ENCODE assay signal across 20 cellular contexts in genomic region chr13:50153888-50154287, GRCh38.
DNase-seq lines count a peak whose midpoint lies in the region; ATAC-seq and TF ChIP-seq lines count a peak whose summit lies in the region.
"Had no signal": no experiment of that assay in that cellular context is flagged by ENCODE, and none has a peak within 500 bp of the region (broad histone marks: within the 10 kb centered on the region; RNA-seq: fewer than 3 reads in every experiment).

No MANE protein-coding gene starts in this region.

- H3K4me2 ChIP-seq in MM.1S (ENCODE audit: low read depth, low read length) (0 out of 2 replicates have a peak overlapping the region, but pooled peaks have one; percentile 81), SU-DHL-6 (ENCODE audit: low read depth, low read length, poor library complexity, severe bottlenecking) (peak overlapping the region; percentile 87)

- peaks cover 11% of the 10 kb centered on the region for H3K27me3 Mint-ChIP-seq in CD4-positive, CD25-positive, alpha-beta regulatory T cell
- H3K27me3 Mint-ChIP-seq: B cell; CD8-positive, alpha-beta memory T cell had no signal

- H3K36me3 ChIP-seq in CD4-positive, CD25-positive, alpha-beta regulatory T cell (ENCODE audit: control insufficient read depth, insufficient read depth, low read length) = no peaks in the 10 kb centered on the region
- H3K36me3 ChIP-seq in MM.1S (replicated peaks; ENCODE audit: insufficient read depth, low read length) = no peaks in the 10 kb centered on the region
- no peaks in the 10 kb centered on the region for H3K36me3 ChIP-seq in SU-DHL-6 (ENCODE audit: low read length)
- H3K36me3 ChIP-seq: MG63, SJSA1 had no signal

- DNase-seq in CD4-positive, CD25-positive, alpha-beta regulatory T cell = no peak
- DNase-seq in MM.1S = no peak
- DNase-seq in medulla oblongata (ENCODE audit: extremely low spot score) = peak; percentile 43
- DNase-seq in GM19238 (ENCODE audit: insufficient read length, low spot score) = no peak
- no peak for DNase-seq in NCI-H1694 treated with DMSO at 0.1 percent for 48 hours (lab: John Stamatoyannopoulos, UW)
- no peak for DNase-seq in SHP77 treated with DMSO at 0.1 percent for 48 hours (lab: John Stamatoyannopoulos, UW)
- DNase-seq: CD8-positive, alpha-beta memory T cell; DMS 273 treated with DMSO at 0.1 percent for 48 hours; DMS79 treated with DMSO at 0.1 percent for 48 hours; Kasumi-1; MG63; NCI-H2029 treated with DMSO at 0.1 percent for 48 hours; NCI-H446 treated with DMSO at 0.1 percent for 48 hours; NCI-H526 had no signal

- H3K9ac ChIP-seq in MM.1S (ENCODE audit: low read length) (no peak overlapping the region), SU-DHL-6 (ENCODE audit: low read length) (peak overlapping the region; percentile 54; the same call in 1 of the 2 replicates)

- H3K27me3 ChIP-seq in CD4-positive, CD25-positive, alpha-beta regulatory T cell (ENCODE audit: control insufficient read depth, insufficient read depth, low read length) = no peaks in the 10 kb centered on the region
- H3K27me3 ChIP-seq in MM.1S (replicated peaks; ENCODE audit: insufficient read depth, low read length) = no peaks in the 10 kb centered on the region
- no peaks in the 10 kb centered on the region for H3K27me3 ChIP-seq in SU-DHL-6 (ENCODE audit: low read length)
- H3K27me3 ChIP-seq: MG63, SJSA1 had no signal

- H3K4me1 ChIP-seq in CD4-positive, CD25-positive, alpha-beta regulatory T cell (ENCODE audit: control insufficient read depth, insufficient read depth, low read length, poor library complexity, severe bottlenecking) = peaks cover 13% of the 10 kb centered on the region
- H3K4me1 ChIP-seq in MM.1S (ENCODE audit: low read length) = peaks cover 9% of the 10 kb centered on the region; the same call in 1 of the 2 replicates

- no peaks in the 10 kb centered on the region for H3K36me3 Mint-ChIP-seq in CD4-positive, CD25-positive, alpha-beta regulatory T cell

- H3K27ac ChIP-seq in CD4-positive, CD25-positive, alpha-beta regulatory T cell (ENCODE audit: insufficient read depth, low read length, poor library complexity, severe bottlenecking) = no peak overlapping the region
- H3K27ac ChIP-seq in MM.1S (ENCODE audit: low read length) (no peak overlapping the region), SU-DHL-6 (ENCODE audit: low read depth, low read length) (no peak overlapping the region)
- H3K27ac ChIP-seq: 22Rv1, C4-2B had no signal

- H3K9me3 Mint-ChIP-seq in CD4-positive, CD25-positive, alpha-beta regulatory T cell = no peaks in the 10 kb centered on the region
- H3K9me3 Mint-ChIP-seq: CD8-positive, alpha-beta memory T cell had no signal

- peaks cover 7% of the 10 kb centered on the region for H3F3A ChIP-seq in MM.1S (ENCODE audit: insufficient read depth, low read length)
- peaks cover 7% of the 10 kb centered on the region; the same call in 1 of the 2 replicates for H3F3A ChIP-seq in SU-DHL-6 (ENCODE audit: insufficient read depth)

- H4K20me1 ChIP-seq in MM.1S (ENCODE audit: insufficient read depth, low read length) = no peaks in the 10 kb centered on the region
- H4K20me1 ChIP-seq in SU-DHL-6 (ENCODE audit: low read depth, low read length) = no peaks in the 10 kb centered on the region

- peak overlapping the region; percentile 84 for H3K4me3 ChIP-seq in CD4-positive, CD25-positive, alpha-beta regulatory T cell (ENCODE audit: low read depth, low read length)
- H3K4me3 ChIP-seq in MM.1S (ENCODE audit: low read length) (no peak overlapping the region), SU-DHL-6 (ENCODE audit: insufficient read depth, low read length, poor library complexity, severe bottlenecking) (no peak overlapping the region)
- H3K4me3 ChIP-seq: SJSA1 had no signal

- H2AFZ ChIP-seq in MM.1S (ENCODE audit: low read length) (no peak overlapping the region), SU-DHL-6 (ENCODE audit: low read depth, low read length, severe bottlenecking) (peak overlapping the region; percentile 92)

- H3K27ac Mint-ChIP-seq in CD4-positive, CD25-positive, alpha-beta regulatory T cell = no peak overlapping the region

- H3K9me2 ChIP-seq in MM.1S (replicated peaks; ENCODE audit: insufficient read depth, low read length) (no peaks in the 10 kb centered on the region), SU-DHL-6 (replicated peaks; ENCODE audit: insufficient read depth, low read length) (no peaks in the 10 kb centered on the region)

- ATAC-seq in CD4-positive, CD25-positive, alpha-beta regulatory T cell (ENCODE audit: low read depth in 2 of 2) = no peak
- no peak for ATAC-seq in GM18861 (IDR thresholded peaks at IDR 0.05; ENCODE audit: unreplicated experiment)

- H3K4me1 Mint-ChIP-seq in CD4-positive, CD25-positive, alpha-beta regulatory T cell = peaks cover 18 to 26% (median 22%) of the 10 kb centered on the region in 4 donors

- TF ChIP-seq CTCF in MM.1S (IDR thresholded peaks at IDR 0.05; ENCODE audit: low read length) (no peak), SU-DHL-6 (IDR thresholded peaks at IDR 0.05; ENCODE audit: insufficient read depth, low read length, poor library complexity, severe bottlenecking) (no peak)

- H3K79me2 ChIP-seq in MM.1S (ENCODE audit: low read length) (no peaks in the 10 kb centered on the region), SU-DHL-6 (ENCODE audit: insufficient read depth, low read length) (no peaks in the 10 kb centered on the region)

- no peaks in the 10 kb centered on the region for H3K9me3 ChIP-seq in CD4-positive, CD25-positive, alpha-beta regulatory T cell (ENCODE audit: control insufficient read depth in 2 of 2, low read length in 2 of 2)
- H3K9me3 ChIP-seq in MM.1S (replicated peaks; ENCODE audit: insufficient read depth, low read length) (no peaks in the 10 kb centered on the region), SU-DHL-6 (ENCODE audit: insufficient read depth, low read length) (no peaks in the 10 kb centered on the region)
- H3K9me3 ChIP-seq: MG63, SJSA1 had no signal

- H3K4me3 Mint-ChIP-seq in CD4-positive, CD25-positive, alpha-beta regulatory T cell = peak overlapping the region in 1 of 4 donors; percentile 83
